Comparison of ENCODE assay signal across 10 cellular contexts in the genomic region with DNA sequence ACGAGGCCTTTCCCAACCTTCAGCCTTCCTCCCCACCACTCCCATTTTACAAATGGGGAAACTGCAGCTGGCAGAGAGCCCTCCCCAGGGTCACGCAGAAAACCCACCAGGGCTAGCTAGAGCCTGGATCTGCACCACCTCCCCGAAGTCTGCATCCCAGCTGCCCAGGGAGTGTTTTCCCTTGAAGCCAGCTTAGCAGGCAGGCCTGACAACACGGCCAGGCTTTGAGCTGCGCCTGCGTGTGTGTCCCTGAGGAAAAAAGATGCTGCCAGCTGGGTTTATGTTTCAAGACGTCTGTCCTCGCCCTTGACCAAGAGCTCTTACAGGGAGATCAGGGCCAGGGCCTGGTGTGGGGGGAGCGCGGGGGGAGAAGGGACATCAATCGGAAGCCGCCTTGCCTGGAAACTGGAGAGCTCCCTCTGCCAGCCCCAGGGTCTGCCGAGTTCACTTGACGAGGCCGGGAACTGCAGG. TPM values are rescaled to one million over a fixed set of nuclear protein-coding genes. Genes with fewer than 3 reads are reported as not detected.
DNase-seq lines count a peak whose midpoint lies in the region; TF ChIP-seq lines count a peak whose summit lies in the region.
"Had no signal": no experiment of that assay in that cellular context is flagged by ENCODE, and none has a peak within 500 bp of the region (broad histone marks: within the 10 kb centered on the region; RNA-seq: fewer than 3 reads in every experiment).

No MANE protein-coding gene starts in this region.

- H3K27me3 ChIP-seq in H7 (ENCODE audit: control insufficient read depth, insufficient read depth, low read length) (no peaks in the 10 kb centered on the region), hepatocyte (no peaks in the 10 kb centered on the region)

- H3K27ac ChIP-seq in hepatocyte: peak overlapping the region; percentile 75
- H3K27ac ChIP-seq in OCI-LY7 (ENCODE audit: low read depth, low read length, poor library complexity, severe bottlenecking): no peak overlapping the region

- intact Hi-C loops in OCI-LY7 (cut with micrococcal nuclease; ENCODE audit: unreplicated experiment): no loop called here

- POLR2A ChIA-PET in OCI-LY7 (lab: Charles Lee): interaction anchor here (0.6 kb wide), 1 partner anchor 72 kb away, joined by 4 read pairs; no protein-coding TSS in a partner anchor

- peaks cover 36% of the 10 kb centered on the region for H3K4me1 ChIP-seq in hepatocyte (ENCODE audit: insufficient read depth)
- H3K4me1 ChIP-seq in OCI-LY7 (ENCODE audit: insufficient read depth, low read length, poor library complexity, severe bottlenecking): no peaks in the 10 kb centered on the region

- H3K4me2 ChIP-seq in hepatocyte (no peak overlapping the region), OCI-LY7 (ENCODE audit: low read length) (no peak overlapping the region)

- H3K79me2 ChIP-seq in hepatocyte: no peaks in the 10 kb centered on the region
- H3K79me2 ChIP-seq in OCI-LY7 (ENCODE audit: insufficient read depth, low read depth, low read length): no peaks in the 10 kb centered on the region

- H3K9me3 ChIP-seq in hepatocyte (ENCODE audit: low read depth) (no peaks in the 10 kb centered on the region), OCI-LY7 (ENCODE audit: low read length) (no peaks in the 10 kb centered on the region)

- no peak overlapping the region for H3K4me3 ChIP-seq in H7 (ENCODE audit: insufficient read depth, low read depth, low read length)
- no peak overlapping the region for H3K4me3 ChIP-seq in hepatocyte
- H3K4me3 ChIP-seq in OCI-LY7 (ENCODE audit: low read depth, low read length, poor library complexity, severe bottlenecking): no peak overlapping the region

- no TSS peak for BruUV-seq in OCI-LY7 (replicated peaks; lab: Mats Ljungman, UMichigan)

- H2AFZ ChIP-seq in hepatocyte (no peak overlapping the region), OCI-LY7 (ENCODE audit: low read length) (no peak overlapping the region)

- DNase-seq in H7: peak; percentile 75
- peak; percentile 27 for DNase-seq in cerebellar cortex (ENCODE audit: low spot score)
- DNase-seq in hepatocyte (ENCODE audit: low spot score): peak; percentile 58
- peak; percentile 83 for DNase-seq in retina
- no peak for DNase-seq in GOT3 (lab: John Stamatoyannopoulos, UW)
- no peak for DNase-seq in OCI-LY7 (ENCODE audit: low spot score)
- no peak for DNase-seq in stimulated activated naive CD4-positive, alpha-beta T cell treated with Interleukin-2 at 50 U/mL for 16 hours (lab: John Stamatoyannopoulos, UW)
- DNase-seq in stimulated activated CD4-positive, alpha-beta T cell treated with anti-CD3 and anti-CD28 coated beads, Interleukin-15, amount 100 ng/mL, for 24 hours: no peak
- DNase-seq: activated CD4-positive, alpha-beta memory T cell treated with anti-CD3 and anti-CD28 coated beads, Interleukin-2, amount 10 ng/mL, durations not matched to agents 7 days and 5 days; stimulated activated CD4-positive, alpha-beta T cell treated with anti-CD3 and anti-CD28 coated beads, Interleukin-4, amount 100 ng/mL, for 24 hours had no signal

- CTCF ChIA-PET in OCI-LY7 (lab: Charles Lee; ENCODE audit: unreplicated experiment): no interaction called here

- no peak for TF ChIP-seq CTCF in hepatocyte (IDR thresholded peaks at IDR 0.05; ENCODE audit: poor library complexity)
- TF ChIP-seq CTCF in OCI-LY7 (conservative IDR thresholded peaks at IDR 0.05; ENCODE audit: low read length): no peak

- no peaks in the 10 kb centered on the region for H4K20me1 ChIP-seq in hepatocyte (ENCODE audit: insufficient read depth, poor library complexity, severe bottlenecking)
- H4K20me1 ChIP-seq in OCI-LY7 (ENCODE audit: insufficient read depth, low read length): no peaks in the 10 kb centered on the region

- no peaks in the 10 kb centered on the region for H3K9me2 ChIP-seq in hepatocyte (replicated peaks; ENCODE audit: insufficient read depth)
- H3K9me2 ChIP-seq in OCI-LY7 (ENCODE audit: insufficient read depth, low read length): no peaks in the 10 kb centered on the region

- 53% methylated on average over 14 of the region's 15 CpGs for WGBS in hepatocyte (ENCODE audit: low lambda C conversion rate, missing lambda C conversion rate)

- no peaks in the 10 kb centered on the region for H3K36me3 ChIP-seq in H7 (replicated peaks; ENCODE audit: control insufficient read depth, insufficient read depth, low read length)
- H3K36me3 ChIP-seq in hepatocyte (replicated peaks; ENCODE audit: insufficient read depth, low read depth): no peaks in the 10 kb centered on the region
- no peaks in the 10 kb centered on the region for H3K36me3 ChIP-seq in OCI-LY7 (ENCODE audit: insufficient read depth, low read length)

RNA-seq across cellular contexts. Expression of gene WNT11, which starts 20.3 kb away (rescaled TPM):
- 1.0 and 1.2 TPM in 2 replicates for total RNA-seq in H7 (2014; rRNA removed; shearing (Covaris generic))
- total RNA-seq in hepatocyte (13.2 and 16.4 TPM in 2 replicates), OCI-LY7 (2022) (not detected in 2 replicates)
- polyA plus RNA-seq in hepatocyte: 13.1 and 19.1 TPM in 2 replicates
- not detected in 2 replicates for total RNA-seq in OCI-LY7 (2014; rRNA removed; shearing (Covaris generic))

Comparison
In these comparisons a context has a peak if more than half of its experiments do, and no peak if none do; other contexts are left out.
1. DNase-seq: peak in H7 (single experiment), cerebellar cortex (single experiment), hepatocyte (single experiment) and retina (single experiment); none in GOT3 (single experiment), OCI-LY7 (single experiment), stimulated activated naive CD4-positive, alpha-beta T cell treated with Interleukin-2 at 50 U/mL for 16 hours (single experiment) and stimulated activated CD4-positive, alpha-beta T cell treated with anti-CD3 and anti-CD28 coated beads, Interleukin-15, amount 100 ng/mL, for 24 hours (single experiment).